Comparison of ENCODE assay signal across 1 cellular context in the genomic region with DNA sequence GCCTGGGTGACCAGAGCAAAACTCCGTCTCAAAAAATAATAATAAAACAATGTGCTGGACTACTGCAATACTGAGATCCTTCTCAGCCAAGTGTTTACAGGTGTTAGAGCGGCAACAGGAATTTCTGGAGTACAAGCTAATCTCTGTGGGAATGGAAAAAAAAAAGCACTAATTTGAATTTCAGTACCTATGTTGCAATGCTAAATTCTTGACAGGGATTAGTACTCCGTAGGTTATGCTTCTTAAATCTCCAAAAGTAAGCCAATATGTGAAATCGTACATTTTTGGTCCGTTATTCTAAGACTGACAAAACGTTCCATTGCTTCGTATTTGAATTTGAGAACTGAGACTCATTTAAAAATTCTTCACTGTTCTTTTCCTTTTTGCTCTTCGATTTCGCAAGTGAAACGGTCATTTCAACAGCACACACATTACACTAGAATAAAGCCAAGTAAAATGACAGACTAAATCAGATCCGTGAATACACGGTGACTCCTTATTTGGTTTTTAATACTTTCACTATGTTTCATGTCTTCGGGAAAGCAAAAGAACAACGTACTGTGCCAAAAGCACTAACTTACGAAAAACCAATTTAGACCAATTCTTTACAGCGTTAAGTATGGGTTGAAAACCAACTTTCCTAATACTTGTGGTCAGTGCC.
TF ChIP-seq lines count a peak whose summit lies in the region.

No MANE protein-coding gene starts in this region.

TF ChIP-seq in WTC11, 78 proteins besides CTCF, POLR2A, EP300 and RAD21 (continued from another document):
- TF ChIP-seq, protein P1, sequence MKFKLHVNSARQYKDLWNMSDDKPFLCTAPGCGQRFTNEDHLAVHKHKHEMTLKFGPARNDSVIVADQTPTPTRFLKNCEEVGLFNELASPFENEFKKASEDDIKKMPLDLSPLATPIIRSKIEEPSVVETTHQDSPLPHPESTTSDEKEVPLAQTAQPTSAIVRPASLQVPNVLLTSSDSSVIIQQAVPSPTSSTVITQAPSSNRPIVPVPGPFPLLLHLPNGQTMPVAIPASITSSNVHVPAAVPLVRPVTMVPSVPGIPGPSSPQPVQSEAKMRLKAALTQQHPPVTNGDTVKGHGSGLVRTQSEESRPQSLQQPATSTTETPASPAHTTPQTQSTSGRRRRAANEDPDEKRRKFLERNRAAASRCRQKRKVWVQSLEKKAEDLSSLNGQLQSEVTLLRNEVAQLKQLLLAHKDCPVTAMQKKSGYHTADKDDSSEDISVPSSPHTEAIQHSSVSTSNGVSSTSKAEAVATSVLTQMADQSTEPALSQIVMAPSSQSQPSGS (CRISPR knock-in tag; IDR thresholded peaks at IDR 0.05; ENCODE audit: borderline replicate concordance, low read depth): no peak
- TF ChIP-seq MXD4 (CRISPR knock-in tag; IDR thresholded peaks at IDR 0.05; ENCODE audit: borderline replicate concordance): no peak
- no peak for TF ChIP-seq TP53 (CRISPR knock-in tag; IDR thresholded peaks at IDR 0.05)
- no peak for TF ChIP-seq ATF1 (CRISPR knock-in tag; IDR thresholded peaks at IDR 0.05)
- TF ChIP-seq, protein P2, sequence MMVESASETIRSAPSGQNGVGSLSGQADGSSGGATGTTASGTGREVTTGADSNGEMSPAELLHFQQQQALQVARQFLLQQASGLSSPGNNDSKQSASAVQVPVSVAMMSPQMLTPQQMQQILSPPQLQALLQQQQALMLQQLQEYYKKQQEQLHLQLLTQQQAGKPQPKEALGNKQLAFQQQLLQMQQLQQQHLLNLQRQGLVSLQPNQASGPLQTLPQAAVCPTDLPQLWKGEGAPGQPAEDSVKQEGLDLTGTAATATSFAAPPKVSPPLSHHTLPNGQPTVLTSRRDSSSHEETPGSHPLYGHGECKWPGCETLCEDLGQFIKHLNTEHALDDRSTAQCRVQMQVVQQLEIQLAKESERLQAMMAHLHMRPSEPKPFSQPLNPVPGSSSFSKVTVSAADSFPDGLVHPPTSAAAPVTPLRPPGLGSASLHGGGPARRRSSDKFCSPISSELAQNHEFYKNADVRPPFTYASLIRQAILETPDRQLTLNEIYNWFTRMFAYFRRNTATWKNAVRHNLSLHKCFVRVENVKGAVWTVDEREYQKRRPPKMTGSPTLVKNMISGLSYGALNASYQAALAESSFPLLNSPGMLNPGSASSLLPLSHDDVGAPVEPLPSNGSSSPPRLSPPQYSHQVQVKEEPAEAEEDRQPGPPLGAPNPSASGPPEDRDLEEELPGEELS (CRISPR knock-in tag; IDR thresholded peaks at IDR 0.05): no peak
- TF ChIP-seq RELA (CRISPR knock-in tag; IDR thresholded peaks at IDR 0.05; ENCODE audit: borderline replicate concordance): no peak
